Comparison of ENCODE assay signal across 8 cellular contexts in genomic region chr14:65411656-65412188, GRCh38. TPM values are rescaled to one million over a fixed set of nuclear protein-coding genes. Genes with fewer than 3 reads are reported as not detected.
A peak's percentile ranks its signal among the peaks of the same experiment; 100 is the strongest.
DNase-seq lines count a peak whose midpoint lies in the region; ATAC-seq, FAIRE-seq and TF ChIP-seq lines count a peak whose summit lies in the region.

No MANE protein-coding gene starts in this region.

- peak overlapping the region; percentile 94 for H3K27ac Mint-ChIP-seq in astrocyte (ENCODE audit: unreplicated experiment)

- H3K36me3 ChIP-seq in astrocyte (ENCODE audit: insufficient read depth, low read length) = no peaks in the 10 kb centered on the region
- no peaks in the 10 kb centered on the region for H3K36me3 ChIP-seq in hepatocyte (replicated peaks; ENCODE audit: insufficient read depth, low read depth)

- no peaks in the 10 kb centered on the region for H3K27me3 ChIP-seq in astrocyte (ENCODE audit: insufficient read depth, low read length)
- no peaks in the 10 kb centered on the region for H3K27me3 ChIP-seq in hepatocyte

- no peaks in the 10 kb centered on the region for H3K9me2 ChIP-seq in hepatocyte (replicated peaks; ENCODE audit: insufficient read depth)

- H3K27me3 Mint-ChIP-seq in astrocyte (ENCODE audit: low read depth, unreplicated experiment) = no peaks in the 10 kb centered on the region

- H4K20me1 ChIP-seq in astrocyte (ENCODE audit: insufficient read depth, low read length) = peaks cover 5% of the 10 kb centered on the region
- H4K20me1 ChIP-seq in hepatocyte (ENCODE audit: insufficient read depth, poor library complexity, severe bottlenecking) = no peaks in the 10 kb centered on the region

- H3K27ac ChIP-seq in astrocyte (ENCODE audit: low read depth, low read length) (peak overlapping the region; percentile 86), hepatocyte (peak overlapping the region; percentile 95)

- peak; percentile 71 for ATAC-seq in HG02798 (IDR thresholded peaks at IDR 0.05; ENCODE audit: poor library complexity, unreplicated experiment)

- peak overlapping the region; percentile 96 for H3K9ac ChIP-seq in astrocyte (ENCODE audit: low read length)

- TF ChIP-seq CTCF in GM13976 (IDR thresholded peaks at IDR 0.05; ENCODE audit: borderline replicate concordance, control extremely low read depth, extremely low read depth, insufficient read depth, missing control alignments) (no peak), astrocyte (IDR thresholded peaks at IDR 0.05; ENCODE audit: insufficient read depth, low read depth, low read length) (no peak), hepatocyte (IDR thresholded peaks at IDR 0.05; ENCODE audit: poor library complexity) (no peak)

- H3K4me3 ChIP-seq in astrocyte (ENCODE audit: insufficient read depth, low read depth, low read length) (peak overlapping the region; percentile 87), hepatocyte (peak overlapping the region; percentile 67)

- FAIRE-seq in astrocyte (lab: Jason Lieb, UNC) = peak; percentile 58

- H3K4me1 ChIP-seq in astrocyte (ENCODE audit: insufficient read depth, low read length) (peaks cover 13% of the 10 kb centered on the region), hepatocyte (ENCODE audit: insufficient read depth) (no peaks in the 10 kb centered on the region)

- peak overlapping the region; percentile 98 for H3K4me3 Mint-ChIP-seq in astrocyte (ENCODE audit: unreplicated experiment)

- H3K9me3 Mint-ChIP-seq in astrocyte (ENCODE audit: unreplicated experiment) = no peaks in the 10 kb centered on the region

- in situ Hi-C loops in GM13976 (cut with MboI; ENCODE audit: low sequenced_read_pairs, unreplicated experiment) = loop anchor here (10.0 to 25.0 kb wide), 3 partner anchors 187 to 651 kb away; no protein-coding TSS in a partner anchor

- peak overlapping the region; percentile 71 for H2AFZ ChIP-seq in astrocyte (ENCODE audit: low read depth, low read length)
- H2AFZ ChIP-seq in hepatocyte = peak overlapping the region; percentile 67

- H3K4me2 ChIP-seq in astrocyte (ENCODE audit: low read length) (peak overlapping the region; percentile 90), hepatocyte (peak overlapping the region; percentile 79)

- DNase-seq in GM13976 (ENCODE audit: low spot score) (peak; percentile 83), NCI-H146 treated with DMSO at 0.1 percent for 48 hours (lab: John Stamatoyannopoulos, UW; ENCODE audit: unreplicated experiment) (peak; percentile 24), T-helper 22 cell (ENCODE audit: low read depth) (peak; percentile 67), astrocyte (ENCODE audit: low read depth) (peak; percentile 91), hepatocyte (ENCODE audit: low spot score) (peak; percentile 94), renal cortical epithelial cell (ENCODE audit: low read depth) (peak; percentile 77), cortex of kidney (lab: John Stamatoyannopoulos, UW) (no peak)

- peaks cover 40% of the 10 kb centered on the region for H3K79me2 ChIP-seq in astrocyte (ENCODE audit: insufficient read depth, low read length)
- peaks cover 31% of the 10 kb centered on the region for H3K79me2 ChIP-seq in hepatocyte

- H3K9me3 ChIP-seq in astrocyte (ENCODE audit: insufficient read depth, low read depth, low read length) = no peaks in the 10 kb centered on the region
- H3K9me3 ChIP-seq in hepatocyte (ENCODE audit: low read depth) = no peaks in the 10 kb centered on the region

- H3K4me1 Mint-ChIP-seq in astrocyte (ENCODE audit: low read depth, unreplicated experiment) = peaks cover 7% of the 10 kb centered on the region

- H3K36me3 Mint-ChIP-seq in astrocyte (ENCODE audit: low read depth, unreplicated experiment) = no peaks in the 10 kb centered on the region

- under 1% methylated on average over 40 of the region's 42 CpGs for WGBS in hepatocyte (ENCODE audit: low lambda C conversion rate, missing lambda C conversion rate)

RNA-seq across cellular contexts. Expression of gene FUT8, which starts 0.8 kb away (rescaled TPM):
- total RNA-seq in astrocyte (52.7 and 57.4 TPM in 2 replicates), hepatocyte (62.2 and 67.5 TPM in 2 replicates), renal cortical epithelial cell (123 and 139 TPM in 2 replicates)
- 24.4 and 26.6 TPM in 2 replicates for polyA plus RNA-seq in hepatocyte
